In the genomic region with DNA sequence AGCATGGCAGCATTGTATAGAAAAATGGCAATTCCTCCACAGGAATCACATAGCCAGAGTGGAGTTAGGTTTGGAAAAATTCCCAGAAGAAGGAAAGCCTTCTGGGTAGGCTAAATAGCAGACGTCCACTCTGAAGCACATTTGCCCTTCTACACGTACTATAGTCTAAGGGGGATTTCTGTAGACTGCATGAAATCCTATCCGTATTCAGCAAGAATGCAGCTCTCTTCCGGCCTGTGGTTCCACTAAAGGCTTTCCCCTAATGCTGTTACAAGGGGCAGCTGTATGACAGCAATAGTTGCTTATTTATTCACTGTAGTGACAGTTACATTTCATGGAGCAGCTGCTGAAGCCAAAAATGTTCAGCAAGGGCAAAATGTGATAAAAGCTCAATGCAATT, we compare ENCODE assay signal across 33 cellular contexts.
"Had no signal": no experiment of that assay in that cellular context is flagged by ENCODE, and none has a peak within 500 bp of the region (broad histone marks: within the 10 kb centered on the region; RNA-seq: fewer than 3 reads in every experiment).

No MANE protein-coding gene starts in this region.

- H3K27ac ChIP-seq: adrenal gland, body of pancreas, cardiac muscle cell, VCaP had no signal

- H3K4me1 Mint-ChIP-seq: activated B cell treated with CpG ODN at 0.5 μM for 24 hours; activated CD4-positive, alpha-beta T cell treated with anti-CD3 and anti-CD28 coated beads, Interleukin-2, amount 10 ng/mL, durations not matched to agents 24 days and 14 days; activated naive CD8-positive, alpha-beta T cell treated with anti-CD3 and anti-CD28 coated beads for 36 hours; activated T-helper 17 cell treated with anti-CD3 and anti-CD28 coated beads, Interleukin-2, amount 50 U/mL, for 72 hours; central memory CD8-positive, alpha-beta T cell; T-helper 17 cell had no signal

- H3K4me3 Mint-ChIP-seq: activated B cell treated with CpG ODN at 0.5 μM for 24 hours; activated CD4-positive, alpha-beta memory T cell treated with anti-CD3 and anti-CD28 coated beads for 36 hours; activated CD4-positive, alpha-beta T cell treated with anti-CD3 and anti-CD28 coated beads, Interleukin-2, amount 10 ng/mL, durations not matched to agents 24 days and 14 days; activated CD8-positive, alpha-beta T cell treated with anti-CD3 and anti-CD28 coated beads for 36 hours; activated naive CD4-positive, alpha-beta T cell treated with anti-CD3 and anti-CD28 coated beads for 36 hours; activated naive CD8-positive, alpha-beta T cell treated with anti-CD3 and anti-CD28 coated beads for 36 hours; activated T-cell treated with anti-CD3 and anti-CD28 coated beads, Interleukin-2, amount 50 U/mL, for 4 hours; activated T-cell treated with anti-CD3 and anti-CD28 coated beads, Interleukin-2, amount 50 U/mL, for 72 hours; activated T-helper 1 cell treated with anti-CD3 and anti-CD28 coated beads, Interleukin-12 subunit alpha, Interleukin-12 subunit beta, Interleukin-2, Interleukin-4 antibody, amounts not matched to agents 30 ng/mL and 10 ng/mL and 1 ng/mL, durations not matched to agents 14 hours and 24 hours and 36 hours; activated T-helper 17 cell treated with anti-CD3 and anti-CD28 coated beads, Interleukin-2, amount 50 U/mL, for 72 hours; central memory CD8-positive, alpha-beta T cell; T-helper 17 cell had no signal

- H3K9me3 Mint-ChIP-seq: activated B cell treated with CpG ODN at 0.5 μM for 24 hours; activated CD4-positive, alpha-beta memory T cell treated with anti-CD3 and anti-CD28 coated beads for 36 hours; activated CD4-positive, alpha-beta T cell treated with anti-CD3 and anti-CD28 coated beads, Interleukin-2, amount 10 ng/mL, durations not matched to agents 24 days and 14 days; activated CD8-positive, alpha-beta T cell treated with anti-CD3 and anti-CD28 coated beads for 36 hours; activated naive CD4-positive, alpha-beta T cell treated with anti-CD3 and anti-CD28 coated beads for 36 hours; activated naive CD8-positive, alpha-beta T cell treated with anti-CD3 and anti-CD28 coated beads for 36 hours had no signal

- H3K9me3 ChIP-seq: adrenal gland, body of pancreas had no signal

- DNase-seq: activated B cell treated with CpG ODN at 0.5 μM for 24 hours; activated CD4-positive, alpha-beta memory T cell treated with anti-CD3 and anti-CD28 coated beads for 36 hours; activated CD4-positive, alpha-beta T cell treated with anti-CD3 and anti-CD28 coated beads for 4 hours; activated CD4-positive, alpha-beta T cell treated with anti-CD3 and anti-CD28 coated beads, Interleukin-2, amount 10 ng/mL, durations not matched to agents 24 days and 14 days; activated CD4-positive, alpha-beta T cell treated with anti-CD3 and anti-CD28 coated beads, Interleukin-2, amount 50 U/mL, for 1 hour; activated CD4-positive, alpha-beta T cell treated with anti-CD3 and anti-CD28 coated beads, Interleukin-2, amount 50 U/mL, for 4 hours; activated CD4-positive, CD25-positive, alpha-beta regulatory T cell treated with anti-CD3 and anti-CD28 coated beads, Interleukin-2, amount 50 U/mL, for 72 hours; activated CD8-positive, alpha-beta memory T cell treated with anti-CD3 and anti-CD28 coated beads, Interleukin-2, amount 50 U/mL, for 4 hours; activated CD8-positive, alpha-beta T cell treated with anti-CD3 and anti-CD28 coated beads for 36 hours; activated effector memory CD4-positive, alpha-beta T cell treated with anti-CD3 and anti-CD28 coated beads, Interleukin-2, amount 50 U/mL, for 16 hours; activated gamma-delta T cell treated with Interleukin-2 at 50 U/mL for 16 hours; activated naive CD4-positive, alpha-beta T cell; activated naive CD4-positive, alpha-beta T cell treated with anti-CD3 and anti-CD28 coated beads for 36 hours; activated naive CD4-positive, alpha-beta T cell treated with anti-CD3 and anti-CD28 coated beads, Interleukin-2, amount 50 U/mL, for 16 hours; activated naive CD8-positive, alpha-beta T cell treated with anti-CD3 and anti-CD28 coated beads for 36 hours; activated T-cell treated with anti-CD3 and anti-CD28 coated beads for 4 hours; activated T-cell treated with anti-CD3 and anti-CD28 coated beads, Interleukin-2, amount 50 U/mL, for 1 hour; activated T-cell treated with anti-CD3 and anti-CD28 coated beads, Interleukin-2, amount 50 U/mL, for 4 hours; activated T-cell treated with anti-CD3 and anti-CD28 coated beads, Interleukin-2, amount 50 U/mL, for 72 hours; adrenal gland; amniotic stem cell; aorta; body of pancreas; caudate nucleus; cerebellar nuclear complex; T-helper 17 cell; T-helper 9 cell had no signal

- H3K27me3 Mint-ChIP-seq: activated B cell treated with CpG ODN at 0.5 μM for 24 hours; activated CD4-positive, alpha-beta memory T cell treated with anti-CD3 and anti-CD28 coated beads for 36 hours; activated CD4-positive, alpha-beta T cell treated with anti-CD3 and anti-CD28 coated beads, Interleukin-2, amount 10 ng/mL, durations not matched to agents 24 days and 14 days; activated CD8-positive, alpha-beta T cell treated with anti-CD3 and anti-CD28 coated beads for 36 hours; activated naive CD8-positive, alpha-beta T cell treated with anti-CD3 and anti-CD28 coated beads for 36 hours; activated T-helper 17 cell treated with anti-CD3 and anti-CD28 coated beads, Interleukin-2, amount 50 U/mL, for 72 hours; central memory CD8-positive, alpha-beta T cell; T-helper 17 cell had no signal

- H3K4me3 ChIP-seq: adrenal gland, body of pancreas, cardiac muscle cell had no signal

- H3K27me3 ChIP-seq: adrenal gland, body of pancreas, cardiac muscle cell had no signal

- H3K36me3 Mint-ChIP-seq: activated CD4-positive, alpha-beta memory T cell treated with anti-CD3 and anti-CD28 coated beads for 36 hours; activated naive CD4-positive, alpha-beta T cell treated with anti-CD3 and anti-CD28 coated beads, Interleukin-2, amount 50 U/mL, for 72 hours; activated naive CD8-positive, alpha-beta T cell treated with anti-CD3 and anti-CD28 coated beads for 36 hours had no signal

- H3K36me3 ChIP-seq: adrenal gland, cardiac muscle cell had no signal

- H3K27ac Mint-ChIP-seq: activated B cell treated with CpG ODN at 0.5 μM for 24 hours; activated CD4-positive, alpha-beta memory T cell treated with anti-CD3 and anti-CD28 coated beads for 36 hours; activated CD4-positive, alpha-beta T cell treated with anti-CD3 and anti-CD28 coated beads, Interleukin-2, amount 10 ng/mL, durations not matched to agents 24 days and 14 days; activated CD8-positive, alpha-beta T cell treated with anti-CD3 and anti-CD28 coated beads for 36 hours; activated naive CD4-positive, alpha-beta T cell treated with anti-CD3 and anti-CD28 coated beads for 36 hours; activated naive CD4-positive, alpha-beta T cell treated with anti-CD3 and anti-CD28 coated beads, Interleukin-2, amount 50 U/mL, for 72 hours; activated naive CD8-positive, alpha-beta T cell treated with anti-CD3 and anti-CD28 coated beads for 36 hours; activated T-cell treated with anti-CD3 and anti-CD28 coated beads, Interleukin-2, amount 50 U/mL, for 72 hours; activated T-helper 1 cell treated with anti-CD3 and anti-CD28 coated beads, Interleukin-12 subunit alpha, Interleukin-12 subunit beta, Interleukin-2, Interleukin-4 antibody, amounts not matched to agents 30 ng/mL and 10 ng/mL and 1 ng/mL, durations not matched to agents 14 hours and 24 hours and 36 hours; activated T-helper 17 cell treated with anti-CD3 and anti-CD28 coated beads, Interleukin-2, amount 50 U/mL, for 72 hours; T-helper 17 cell had no signal

- ATAC-seq: activated CD8-positive, alpha-beta T cell treated with anti-CD3 and anti-CD28 coated beads for 36 hours; activated naive CD4-positive, alpha-beta T cell treated with anti-CD3 and anti-CD28 coated beads, Interleukin-2, amount 50 U/mL, for 72 hours; activated T-cell treated with anti-CD3 and anti-CD28 coated beads, Interleukin-2, amount 50 U/mL, for 4 hours; activated T-cell treated with anti-CD3 and anti-CD28 coated beads, Interleukin-2, amount 50 U/mL, for 72 hours; activated T-helper 17 cell treated with anti-CD3 and anti-CD28 coated beads, Interleukin-2, amount 50 U/mL, for 72 hours; body of pancreas; T-helper 17 cell had no signal

- H3K4me1 ChIP-seq: adrenal gland, body of pancreas had no signal
